In genomic region chrX:30865612-30866011, GRCh38 we compare ENCODE assay signal across 12 cellular contexts. TPM values are rescaled to one million over a fixed set of nuclear protein-coding genes. Genes with fewer than 3 reads are reported as not detected.
A peak's percentile ranks its signal among the peaks of the same experiment; 100 is the strongest.
DNase-seq lines count a peak whose midpoint lies in the region; ATAC-seq, FAIRE-seq and TF ChIP-seq lines count a peak whose summit lies in the region.
"Had no signal": no experiment of that assay in that cellular context is flagged by ENCODE, and none has a peak within 500 bp of the region (broad histone marks: within the 10 kb centered on the region; RNA-seq: fewer than 3 reads in every experiment).

No MANE protein-coding gene starts in this region.

- no peak overlapping the region for H3K27ac ChIP-seq in GM12878 (ENCODE audit: control insufficient read depth, insufficient read depth)
- peak overlapping the region in 1 of 2 donors; percentile 33 for H3K27ac ChIP-seq in left lung
- H3K27ac ChIP-seq: A549 had no signal

- H3K4me3 ChIP-seq in GM12878 (no peak overlapping the region), left lung (no peak overlapping the region)
- H3K4me3 ChIP-seq: A549, GM23338 had no signal

- H3K9me3 Mint-ChIP-seq in progenitor cell of endocrine pancreas (ENCODE audit: low read depth): no peaks in the 10 kb centered on the region
- no peaks in the 10 kb centered on the region for H3K9me3 Mint-ChIP-seq in activated CD8-positive, alpha-beta T cell treated with anti-CD3 and anti-CD28 coated beads for 36 hours
- H3K9me3 Mint-ChIP-seq: CD8-positive, alpha-beta memory T cell; GM23338 had no signal

- in situ Hi-C loops in GM12878 (cut with MboI): no loop called here

- POLR2A ChIA-PET in GM12878 (lab: Charles Lee): no interaction called here
- POLR2A ChIA-PET in activated CD8-positive, alpha-beta T cell treated with anti-CD3 and anti-CD28 coated beads for 36 hours (lab: Charles Lee): no interaction called here

- WGBS in GM12878 (ENCODE audit: insufficient coverage, insufficient replicate concordance, low lambda C conversion rate, missing lambda C conversion rate): 41% methylated on average over 1 of the region's 1 CpG

- ATAC-seq in GM12878 (no peak), left lung (peak; percentile 50), HG02981 (IDR thresholded peaks at IDR 0.05; ENCODE audit: unreplicated experiment) (no peak)
- ATAC-seq in activated CD8-positive, alpha-beta T cell treated with anti-CD3 and anti-CD28 coated beads for 36 hours: no peak

- H3K9me3 ChIP-seq in GM12878 (replicated peaks; ENCODE audit: control insufficient read depth, insufficient read depth, low read length) (no peaks in the 10 kb centered on the region), left lung (no peaks in the 10 kb centered on the region)
- H3K9me3 ChIP-seq: A549, Caco-2 had no signal

- no TSS peak for BruUV-seq in GM12878 (replicated peaks; lab: Mats Ljungman, UMichigan)

- no peak for TF ChIP-seq EP300 in GM12878 (IDR thresholded peaks at IDR 0.05; ENCODE audit: borderline replicate concordance in 1 of 2, control insufficient read depth in 1 of 2, low read depth in 2 of 2, low read length in 2 of 2)

- H3K9ac ChIP-seq in GM12878 (ENCODE audit: control insufficient read depth, insufficient read depth, low read length): no peak overlapping the region

- H3K79me2 ChIP-seq in GM12878 (ENCODE audit: control insufficient read depth, insufficient read depth, low read length): no peaks in the 10 kb centered on the region

- peak overlapping the region; percentile 60 for H3K27ac Mint-ChIP-seq in progenitor cell of endocrine pancreas
- no peak overlapping the region for H3K27ac Mint-ChIP-seq in activated CD8-positive, alpha-beta T cell treated with anti-CD3 and anti-CD28 coated beads for 36 hours
- H3K27ac Mint-ChIP-seq: CD8-positive, alpha-beta memory T cell had no signal

- H3K4me3 Mint-ChIP-seq in progenitor cell of endocrine pancreas (ENCODE audit: low read depth): no peak overlapping the region
- no peak overlapping the region for H3K4me3 Mint-ChIP-seq in activated CD8-positive, alpha-beta T cell treated with anti-CD3 and anti-CD28 coated beads for 36 hours
- H3K4me3 Mint-ChIP-seq: CD8-positive, alpha-beta memory T cell; GM23338 had no signal

- CTCF ChIA-PET in GM12878 (lab: Yijun Ruan, JAX): interaction anchor here (0.6 to 3.9 kb wide), 7 partner anchors 9 to 155 kb away, joined by 3 to 36 read pairs (median 3); no protein-coding TSS in a partner anchor
- CTCF ChIA-PET in activated CD8-positive, alpha-beta T cell treated with anti-CD3 and anti-CD28 coated beads for 36 hours (lab: Charles Lee): interaction anchor here (2.1 kb wide), 1 partner anchor 130 kb away, joined by 5 read pairs; no protein-coding TSS in a partner anchor

- H3K27me3 Mint-ChIP-seq in progenitor cell of endocrine pancreas: no peaks in the 10 kb centered on the region
- H3K27me3 Mint-ChIP-seq in activated CD8-positive, alpha-beta T cell treated with anti-CD3 and anti-CD28 coated beads for 36 hours: no peaks in the 10 kb centered on the region
- H3K27me3 Mint-ChIP-seq: CD8-positive, alpha-beta memory T cell had no signal

- SMC1A ChIA-PET in GM12878 (lab: Charles Lee; ENCODE audit: uncharacterized antibody, unreplicated experiment): interaction anchor here (1.6 to 2.6 kb wide), 3 partner anchors 9 to 44 kb away, joined by 4 to 6 read pairs (median 6); no protein-coding TSS in a partner anchor

- no peak overlapping the region for H2AFZ ChIP-seq in GM12878 (ENCODE audit: control insufficient read depth, low read depth, low read length)
- H2AFZ ChIP-seq: GM23338 had no signal

- TF ChIP-seq POLR2A in GM12878 (IDR thresholded peaks at IDR 0.05; ENCODE audit: low read depth, low read length): no peak

- H3K27me3 ChIP-seq in GM12878 (replicated peaks in 1 of 2; ENCODE audit: control insufficient read depth in 2 of 2, insufficient read depth in 2 of 2, low read length in 1 of 2) (no peaks in the 10 kb centered on the region), left lung (no peaks in the 10 kb centered on the region)

- RAD21 ChIA-PET in GM12878 (lab: Charles Lee; ENCODE audit: unreplicated experiment): interaction anchor here (3.0 kb wide), 1 partner anchor 130 kb away, joined by 19 read pairs; no protein-coding TSS in a partner anchor

- TF ChIP-seq CTCF in GM12878 (IDR thresholded peaks at IDR 0.05 in 2 of 3, conservative IDR thresholded peaks at IDR 0.05 in 1 of 3; ENCODE audit: control insufficient read depth in 2 of 3, extremely low read depth in 1 of 3, insufficient read depth in 1 of 3, low read depth in 3 of 3, low read length in 3 of 3) (no peak), left lung (IDR thresholded peaks at IDR 0.05) (no peak), progenitor cell of endocrine pancreas (IDR thresholded peaks at IDR 0.05; ENCODE audit: unreplicated experiment) (no peak)
- TF ChIP-seq CTCF in activated CD8-positive, alpha-beta T cell treated with anti-CD3 and anti-CD28 coated beads for 36 hours (IDR thresholded peaks at IDR 0.05): no peak

- TF ChIP-seq RAD21 in GM12878 (IDR thresholded peaks at IDR 0.05; ENCODE audit: insufficient read depth, low read depth, low read length): no peak

- H3K4me1 ChIP-seq in GM12878 (ENCODE audit: control insufficient read depth, insufficient read depth, low read length): no peaks in the 10 kb centered on the region
- H3K4me1 ChIP-seq in left lung: no peaks in the 10 kb centered on the region
- H3K4me1 ChIP-seq: A549 had no signal

- H3K4me2 ChIP-seq in GM12878 (ENCODE audit: control insufficient read depth, insufficient read depth): no peak overlapping the region
- H3K4me2 ChIP-seq: A549, GM23338 had no signal

- intact Hi-C loops in GM12878 (cut with micrococcal nuclease; ENCODE audit: unreplicated experiment): loop anchor here (2.0 kb wide), 1 partner anchor 129 kb away; no protein-coding TSS in a partner anchor
- intact Hi-C loops in left lung (cut with DNase I): no loop called here
- intact Hi-C loops in activated CD8-positive, alpha-beta T cell treated with anti-CD3 and anti-CD28 coated beads for 36 hours (cut with micrococcal nuclease): no loop called here

- peaks cover 12% of the 10 kb centered on the region for H3K4me1 Mint-ChIP-seq in progenitor cell of endocrine pancreas (ENCODE audit: low read depth)
- peaks cover 2% of the 10 kb centered on the region for H3K4me1 Mint-ChIP-seq in activated CD8-positive, alpha-beta T cell treated with anti-CD3 and anti-CD28 coated beads for 36 hours (ENCODE audit: low read depth)

- H3K36me3 Mint-ChIP-seq in progenitor cell of endocrine pancreas (ENCODE audit: insufficient read depth): peaks cover 11% of the 10 kb centered on the region
- H3K36me3 Mint-ChIP-seq in activated CD8-positive, alpha-beta T cell treated with anti-CD3 and anti-CD28 coated beads for 36 hours (ENCODE audit: low read depth): peaks cover 5% of the 10 kb centered on the region

- no peaks in the 10 kb centered on the region for H3K36me3 ChIP-seq in GM12878 (ENCODE audit: control insufficient read depth in 2 of 2, insufficient read depth in 2 of 2, low read length in 1 of 2)
- peaks cover 0 to 7% of the 10 kb centered on the region in 2 donors for H3K36me3 ChIP-seq in left lung

- FAIRE-seq in GM12878 (lab: Jason Lieb, UNC): no peak
- FAIRE-seq: A549, GM18507 had no signal

- DNase-seq in GM12878 (ENCODE audit: low read depth, low spot score) (no peak), left lung (no peak), progenitor cell of endocrine pancreas (ENCODE audit: low spot score, unreplicated experiment) (no peak), amygdala (lab: John Stamatoyannopoulos, UW) (no peak)
- DNase-seq in activated CD8-positive, alpha-beta T cell treated with anti-CD3 and anti-CD28 coated beads for 36 hours: no peak
- DNase-seq: CD8-positive, alpha-beta memory T cell; GF-D8 had no signal

- H4K20me1 ChIP-seq in GM12878 (ENCODE audit: control insufficient read depth, insufficient read depth): no peaks in the 10 kb centered on the region

TF ChIP-seq in GM12878, 131 proteins besides CTCF, POLR2A, EP300 and RAD21:
- TF ChIP-seq ATF7 (IDR thresholded peaks at IDR 0.05; ENCODE audit: low read depth): 0 out of 2 replicates have a peak, but pooled peaks have one; percentile 27
- no peak for TF ChIP-seq POLR2AphosphoS2 (IDR thresholded peaks at IDR 0.05; ENCODE audit: low read depth, low read length)

RNA-seq across cellular contexts. Expression of gene TAB3, which starts 23.4 kb away (rescaled TPM):
- total RNA-seq in GM12878 (2013; cell fraction: nucleolus; rRNA removed): 26.9 and 31.8 TPM in 2 replicates
- 7.3 and 9.5 TPM in 2 replicates for total RNA-seq in GM12878 (2014; rRNA removed)
- total RNA-seq in GM12878 (2014; rRNA removed; fragmentation: Illumina TruSeq; extraction: Trizol): 9.3 and 9.8 TPM in 2 replicates
- 8.8 and 10.7 TPM in 2 replicates for total RNA-seq in GM12878 (2021)
- polyA plus RNA-seq in GM12878 (2011; ENCODE audit: low read depth): 7.4 TPM
- 22.1 and 23.5 TPM in 2 replicates for polyA plus RNA-seq in GM12878 (2011; rRNA removed)
- polyA plus RNA-seq in GM12878 (2011; cell fraction: cytosol; rRNA removed): 12.6 and 13.6 TPM in 2 replicates
- polyA plus RNA-seq in GM12878 (2011; cell fraction: nucleus; rRNA removed): 15.9 and 18.2 TPM in 2 replicates
- polyA plus RNA-seq in GM12878 (2012): 9.9 and 10.4 TPM in 2 replicates
- 11.9 and 21.5 TPM in 2 replicates for polyA plus RNA-seq in GM12878 (2014; fragmentation: Illumina TruSeq; extraction: Trizol)
- polyA plus RNA-seq in GM12878 (2014; fragmentation: Nextera tagmentation; extraction: Ambion mirVana): 1 to 10 TPM; 1.7 to 2.0 TPM
- 9.6 and 12.0 TPM in 2 replicates for polyA plus RNA-seq in GM12878 (2014; rRNA removed)
- 1 to 10 TPM; 8.2 to 8.8 TPM for polyA plus RNA-seq in GM12878 (2016; fragmentation: Nextera tagmentation; extraction: Ambion mirVana)
- 26.5 and 39.1 TPM in 2 replicates for polyA minus RNA-seq in GM12878 (2011; rRNA and poly(A)+ RNA removed)
- 6.4 and 7.5 TPM in 2 replicates for polyA minus RNA-seq in GM12878 (2011; cell fraction: cytosol; rRNA and poly(A)+ RNA removed)
- polyA minus RNA-seq in GM12878 (2011; cell fraction: nucleus; rRNA and poly(A)+ RNA removed): 11.4 and 16.2 TPM in 2 replicates
- 10 to 100 TPM; 14.8 to 20.6 TPM for total RNA-seq in left lung
- total RNA-seq in progenitor cell of endocrine pancreas: 39.1 and 42.9 TPM in 2 replicates
- total RNA-seq in activated CD8-positive, alpha-beta T cell treated with anti-CD3 and anti-CD28 coated beads for 36 hours: 10 to 100 TPM; 15.5 to 16.5 TPM
